10 cellular contexts compared by ENCODE assay signal in genomic region chr19:53096982-53097381, GRCh38. TPM values are rescaled to one million over a fixed set of nuclear protein-coding genes. Genes with fewer than 3 reads are reported as not detected.
"Had no signal": no experiment of that assay in that cellular context is flagged by ENCODE, and none has a peak within 500 bp of the region (broad histone marks: within the 10 kb centered on the region; RNA-seq: fewer than 3 reads in every experiment).

No MANE protein-coding gene starts in this region.

RNA-seq across cellular contexts. Expression of gene ZNF415, which starts 35.7 kb away (rescaled TPM):
- total RNA-seq: MCF 10A had no signal

RNA-seq across cellular contexts. Expression of gene ERVV-2, which starts 52.4 kb away (rescaled TPM):
- total RNA-seq: activated B cell treated with CpG ODN at 0.5 μM for 24 hours; activated CD4-positive, alpha-beta T cell treated with anti-CD3 and anti-CD28 coated beads, Interleukin-2, amount 10 ng/mL, durations not matched to agents 24 days and 14 days; activated naive CD8-positive, alpha-beta T cell treated with anti-CD3 and anti-CD28 coated beads, Interleukin-2, amount 10 ng/mL, durations not matched to agents 7 days and 5 days; activated T-cell treated with anti-CD3 and anti-CD28 coated beads, Interleukin-2, amount 50 U/mL, for 4 hours; activated T-helper 17 cell treated with anti-CD3 and anti-CD28 coated beads, Interleukin-2, amount 50 U/mL, for 72 hours; aorta; MCF 10A; PC-3; T-helper 17 cell had no signal
- polyA plus RNA-seq: aorta, IgD-negative memory B cell had no signal
